Comparison of ENCODE assay signal across 16 cellular contexts in the genomic region with DNA sequence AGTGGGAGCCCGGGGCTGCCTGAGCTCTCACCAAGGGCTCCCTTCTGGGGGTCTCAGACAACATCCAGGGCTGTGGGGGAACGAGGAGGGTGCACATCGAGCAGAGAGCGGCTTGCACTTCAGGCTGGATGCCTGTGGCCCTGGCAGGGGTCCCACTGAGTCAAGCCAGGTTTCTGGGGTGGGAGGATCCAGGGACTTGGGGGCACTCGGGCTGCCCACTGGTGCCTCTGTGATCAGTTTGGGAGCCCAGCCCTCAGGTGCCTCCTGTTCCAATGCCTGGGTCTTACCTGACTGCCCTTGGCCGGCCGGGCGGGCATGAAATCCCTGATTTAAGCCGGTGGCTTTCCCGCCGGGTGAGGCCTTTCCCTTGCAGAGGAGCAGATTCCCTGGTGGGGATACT. TPM values are rescaled to one million over a fixed set of nuclear protein-coding genes. Genes with fewer than 3 reads are reported as not detected.
"Had no signal": no experiment of that assay in that cellular context is flagged by ENCODE, and none has a peak within 500 bp of the region (broad histone marks: within the 10 kb centered on the region; RNA-seq: fewer than 3 reads in every experiment).

No MANE protein-coding gene starts in this region.

- DNase-seq: effector memory CD4-positive, alpha-beta T cell; gastrocnemius medialis; hypothalamus; kidney glomerular epithelial cell; naive thymus-derived CD4-positive, alpha-beta T cell; nephron progenitor cell; psoas muscle; stimulated activated CD4-positive, alpha-beta T cell treated with anti-CD3 and anti-CD28 coated beads, Interleukin-2, amount 100 ng/mL, for 48 hours; stimulated activated naive CD4-positive, alpha-beta T cell treated with Interleukin-2 at 50 U/mL for 16 hours had no signal

- H3K4me1 ChIP-seq: gastrocnemius medialis, psoas muscle had no signal

- H3K27ac ChIP-seq: epithelial cell of prostate, esophagus muscularis mucosa, gastrocnemius medialis, heart right ventricle, neutrophil, psoas muscle had no signal

- H3K4me2 ChIP-seq: smooth muscle cell had no signal

- H3K4me3 ChIP-seq: esophagus muscularis mucosa, gastrocnemius medialis, heart right ventricle, psoas muscle, smooth muscle cell had no signal

- H3K9me3 ChIP-seq: esophagus muscularis mucosa, gastrocnemius medialis, heart right ventricle, neutrophil, psoas muscle had no signal

- H3K9me3 Mint-ChIP-seq: naive thymus-derived CD4-positive, alpha-beta T cell; nephron progenitor cell had no signal

- ATAC-seq: gastrocnemius medialis; heart right ventricle; naive thymus-derived CD4-positive, alpha-beta T cell; psoas muscle had no signal

- H3K4me3 Mint-ChIP-seq: naive thymus-derived CD4-positive, alpha-beta T cell; nephron progenitor cell had no signal

- H3K27ac Mint-ChIP-seq: naive thymus-derived CD4-positive, alpha-beta T cell; nephron progenitor cell had no signal

RNA-seq across cellular contexts. Expression of a gene that starts 0.5 kb away (rescaled TPM):
- polyA plus RNA-seq: heart right ventricle; liver; naive thymus-derived CD4-positive, alpha-beta T cell; urinary bladder had no signal

RNA-seq across cellular contexts. Expression of a gene that starts 39.2 kb away (rescaled TPM):
- polyA plus RNA-seq: liver; naive thymus-derived CD4-positive, alpha-beta T cell; psoas muscle had no signal

RNA-seq across cellular contexts. Expression of a gene that starts 57.8 kb away (rescaled TPM):
- polyA plus RNA-seq: heart right ventricle; liver; naive thymus-derived CD4-positive, alpha-beta T cell had no signal
